ENCODE assay signal across 22 cellular contexts in the genomic region with DNA sequence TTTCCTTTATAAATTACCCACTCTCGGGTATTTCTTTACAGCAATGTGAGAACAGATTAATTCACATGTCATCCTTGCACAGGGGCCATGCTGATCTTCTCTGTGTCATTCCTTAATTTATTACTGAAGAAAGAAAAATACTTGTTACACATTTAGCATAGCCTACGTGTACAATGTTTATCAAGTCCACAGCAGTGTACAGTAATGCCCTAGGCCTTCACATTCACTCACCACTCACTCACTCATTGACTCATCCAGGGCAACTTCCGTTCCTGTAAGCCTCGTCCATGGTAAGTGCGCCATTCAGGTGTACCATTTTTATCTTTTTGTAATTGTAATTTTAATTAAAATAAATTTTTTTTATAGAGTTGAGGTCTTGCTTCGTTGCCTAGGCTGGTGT.
DNase-seq lines count a peak whose midpoint lies in the region; ATAC-seq, FAIRE-seq and TF ChIP-seq lines count a peak whose summit lies in the region.
"Had no signal": no experiment of that assay in that cellular context is flagged by ENCODE, and none has a peak within 500 bp of the region (broad histone marks: within the 10 kb centered on the region; RNA-seq: fewer than 3 reads in every experiment).

No MANE protein-coding gene starts in this region.

- peak overlapping the region; percentile 84 for H3K27ac Mint-ChIP-seq in type B pancreatic cell
- H3K27ac Mint-ChIP-seq in neural progenitor cell, result no peak overlapping the region
- no peak overlapping the region for H3K27ac Mint-ChIP-seq in CD8-positive, alpha-beta T cell
- H3K27ac Mint-ChIP-seq: activated naive CD8-positive, alpha-beta T cell treated with anti-CD3 and anti-CD28 coated beads, Interleukin-2, amount 50 U/mL, for 24 hours; activated T-helper 1 cell treated with anti-CD3 and anti-CD28 coated beads, Interleukin-12 subunit alpha, Interleukin-12 subunit beta, Interleukin-2, Interleukin-4 antibody, amounts not matched to agents 30 ng/mL and 10 ng/mL and 1 ng/mL, durations not matched to agents 14 hours and 24 hours and 36 hours had no signal

- H3K9me3 Mint-ChIP-seq in type B pancreatic cell (peaks cover 4% of the 10 kb centered on the region), neural progenitor cell (no peaks in the 10 kb centered on the region)
- peaks cover 2% of the 10 kb centered on the region for H3K9me3 Mint-ChIP-seq in CD8-positive, alpha-beta T cell
- H3K9me3 Mint-ChIP-seq: activated naive CD8-positive, alpha-beta T cell treated with anti-CD3 and anti-CD28 coated beads, Interleukin-2, amount 50 U/mL, for 24 hours; activated T-helper 1 cell treated with anti-CD3 and anti-CD28 coated beads, Interleukin-12 subunit alpha, Interleukin-12 subunit beta, Interleukin-2, Interleukin-4 antibody, amounts not matched to agents 30 ng/mL and 10 ng/mL and 1 ng/mL, durations not matched to agents 14 hours and 24 hours and 36 hours had no signal

- DNase-seq in HepG2 (ENCODE audit: low spot score), result peak; percentile 13
- no peak for DNase-seq in right lobe of liver
- DNase-seq in SJSA1 (ENCODE audit: low read depth in 1 of 2, low spot score in 2 of 2), result peak; percentile 43 to 50
- DNase-seq in type B pancreatic cell (ENCODE audit: extremely low spot score, unreplicated experiment), result no peak
- no peak for DNase-seq in neural progenitor cell (ENCODE audit: low spot score)
- DNase-seq in H54 (ENCODE audit: insufficient read length, low spot score), result no peak
- DNase-seq in CD8-positive, alpha-beta T cell, result no peak
- DNase-seq: activated naive CD8-positive, alpha-beta T cell treated with anti-CD3 and anti-CD28 coated beads, Interleukin-2, amount 50 U/mL, for 24 hours; Caco-2; left cardiac atrium; NCI-H1694; NCI-H446; stimulated activated naive CD4-positive, alpha-beta T cell; upper lobe of right lung had no signal

- CTCF ChIA-PET in HepG2 (lab: Yijun Ruan, JAX; ENCODE audit: low intra/inter-chr PET ratio, low total read pairs), result no interaction called here
- CTCF ChIA-PET in CD8-positive, alpha-beta T cell (lab: Charles Lee), result no interaction called here

- H3K9ac ChIP-seq in HepG2 (ENCODE audit: insufficient read depth, low read depth, low read length) (no peak overlapping the region), neural progenitor cell (no peak overlapping the region)

- no peak for TF ChIP-seq POLR2A in HepG2 (IDR thresholded peaks at IDR 0.05; ENCODE audit: insufficient read depth in 1 of 2, low read depth in 2 of 2, low read length in 2 of 2)
- TF ChIP-seq POLR2A in right lobe of liver (IDR thresholded peaks at IDR 0.05), result no peak
- TF ChIP-seq POLR2A in H54 (IDR thresholded peaks at IDR 0.05; ENCODE audit: low read depth, low read length), result no peak

- H3K27me3 ChIP-seq in HepG2 (ENCODE audit: control insufficient read depth in 1 of 2, insufficient read depth in 2 of 2, low read length in 2 of 2) (no peaks in the 10 kb centered on the region), right lobe of liver (no peaks in the 10 kb centered on the region), SJSA1 (replicated peaks) (no peaks in the 10 kb centered on the region), neural progenitor cell (no peaks in the 10 kb centered on the region)
- no peaks in the 10 kb centered on the region for H3K27me3 ChIP-seq in CD8-positive, alpha-beta T cell (ENCODE audit: insufficient read depth, low read length)
- H3K27me3 ChIP-seq: esophagus muscularis mucosa, hepatocyte, upper lobe of right lung had no signal

- H3K79me2 ChIP-seq in HepG2 (ENCODE audit: insufficient read depth, low read length) (no peaks in the 10 kb centered on the region), neural progenitor cell (ENCODE audit: low read depth) (no peaks in the 10 kb centered on the region)
- H3K79me2 ChIP-seq: hepatocyte had no signal

- H3K36me3 Mint-ChIP-seq in type B pancreatic cell (no peaks in the 10 kb centered on the region), neural progenitor cell (no peaks in the 10 kb centered on the region)
- no peaks in the 10 kb centered on the region for H3K36me3 Mint-ChIP-seq in CD8-positive, alpha-beta T cell

- H3K4me2 ChIP-seq in HepG2 (ENCODE audit: low read depth, low read length) (no peak overlapping the region), neural progenitor cell (no peak overlapping the region)
- H3K4me2 ChIP-seq: hepatocyte had no signal

- H3K9me3 ChIP-seq in HepG2 (ENCODE audit: low read length) (no peaks in the 10 kb centered on the region), right lobe of liver (no peaks in the 10 kb centered on the region), SJSA1 (replicated peaks) (no peaks in the 10 kb centered on the region), neural progenitor cell (ENCODE audit: low read depth) (no peaks in the 10 kb centered on the region)
- no peaks in the 10 kb centered on the region for H3K9me3 ChIP-seq in CD8-positive, alpha-beta T cell (ENCODE audit: low read length)
- H3K9me3 ChIP-seq: Caco-2, esophagus muscularis mucosa, upper lobe of right lung had no signal

- H3K36me3 ChIP-seq in HepG2 (replicated peaks in 1 of 2; ENCODE audit: control insufficient read depth in 1 of 2, insufficient read depth in 2 of 2, low read length in 2 of 2), result no peaks in the 10 kb centered on the region
- H3K36me3 ChIP-seq in right lobe of liver, result no peaks in the 10 kb centered on the region
- H3K36me3 ChIP-seq in SJSA1, result no peaks in the 10 kb centered on the region
- H3K36me3 ChIP-seq in neural progenitor cell, result no peaks in the 10 kb centered on the region
- H3K36me3 ChIP-seq in CD8-positive, alpha-beta T cell (ENCODE audit: insufficient read depth, low read length), result no peaks in the 10 kb centered on the region
- H3K36me3 ChIP-seq: esophagus muscularis mucosa, upper lobe of right lung had no signal

- no peaks in the 10 kb centered on the region for H3K4me1 ChIP-seq in HepG2 (ENCODE audit: insufficient read depth, low read length)
- H3K4me1 ChIP-seq in right lobe of liver, result no peaks in the 10 kb centered on the region
- H3K4me1 ChIP-seq in SJSA1 (replicated peaks), result peaks cover 6% of the 10 kb centered on the region
- H3K4me1 ChIP-seq in neural progenitor cell, result no peaks in the 10 kb centered on the region
- no peaks in the 10 kb centered on the region for H3K4me1 ChIP-seq in CD8-positive, alpha-beta T cell (ENCODE audit: insufficient read depth, low read length)
- H3K4me1 ChIP-seq: Caco-2, esophagus muscularis mucosa, upper lobe of right lung had no signal

- H3F3A ChIP-seq in neural progenitor cell (ENCODE audit: low read depth), result no peaks in the 10 kb centered on the region

- H3K4me1 Mint-ChIP-seq in type B pancreatic cell (ENCODE audit: unreplicated experiment), result peaks cover 5% of the 10 kb centered on the region
- H3K4me1 Mint-ChIP-seq in neural progenitor cell, result no peaks in the 10 kb centered on the region
- no peaks in the 10 kb centered on the region for H3K4me1 Mint-ChIP-seq in CD8-positive, alpha-beta T cell (ENCODE audit: low read depth)
- H3K4me1 Mint-ChIP-seq: activated naive CD8-positive, alpha-beta T cell treated with anti-CD3 and anti-CD28 coated beads, Interleukin-2, amount 50 U/mL, for 24 hours had no signal

- H2AFZ ChIP-seq in HepG2 (ENCODE audit: low read length) (no peak overlapping the region), neural progenitor cell (replicated peaks) (no peak overlapping the region)
- H2AFZ ChIP-seq: hepatocyte had no signal

- POLR2A ChIA-PET in HepG2 (lab: Yijun Ruan, JAX), result no interaction called here
- POLR2A ChIA-PET in CD8-positive, alpha-beta T cell (lab: Charles Lee), result no interaction called here

- in situ Hi-C loops in HepG2 (cut with HindIII; ENCODE audit: extremely low pct_ligation_motif_present, low pct_unique_long_range_greater_than_20kb), result no loop called here

- no peak overlapping the region for H3K4me3 ChIP-seq in HepG2 (replicated peaks in 1 of 3; ENCODE audit: insufficient read depth in 1 of 3, low read depth in 2 of 3, low read length in 3 of 3)
- no peak overlapping the region for H3K4me3 ChIP-seq in right lobe of liver
- H3K4me3 ChIP-seq in SJSA1, result no peak overlapping the region
- no peak overlapping the region for H3K4me3 ChIP-seq in neural progenitor cell
- no peak overlapping the region for H3K4me3 ChIP-seq in CD8-positive, alpha-beta T cell (ENCODE audit: low read depth, low read length)
- H3K4me3 ChIP-seq: esophagus muscularis mucosa, hepatocyte, SK-N-MC, skin epidermis, upper lobe of right lung had no signal

- TF ChIP-seq CTCF in HepG2 (CRISPR knock-in tag; IDR thresholded peaks at IDR 0.05) (no peak), right lobe of liver (IDR thresholded peaks at IDR 0.05) (no peak), type B pancreatic cell (conservative IDR thresholded peaks at IDR 0.05) (no peak), neural progenitor cell (IDR thresholded peaks at IDR 0.05) (no peak)
- no peak for TF ChIP-seq CTCF in CD8-positive, alpha-beta T cell (IDR thresholded peaks at IDR 0.05)

- intact Hi-C loops in HepG2 (cut with micrococcal nuclease; ENCODE audit: unreplicated experiment) (no loop called here), right lobe of liver (cut with DNase I) (no loop called here)
- intact Hi-C loops in CD8-positive, alpha-beta T cell (cut with DNase I, micrococcal nuclease), result no loop called here

- TF ChIP-seq EP300 in HepG2 (IDR thresholded peaks at IDR 0.05; ENCODE audit: low read depth in 2 of 2, low read length in 2 of 2), result no peak
- TF ChIP-seq EP300 in HepG2 (CRISPR knock-in tag; IDR thresholded peaks at IDR 0.05; ENCODE audit: borderline replicate concordance), result no peak

- H3K27ac ChIP-seq in HepG2 (ENCODE audit: extremely low read length, insufficient read depth, low read length) (no peak overlapping the region), right lobe of liver (no peak overlapping the region), SJSA1 (peak overlapping the region; percentile 52), neural progenitor cell (no peak overlapping the region)
- H3K27ac ChIP-seq in CD8-positive, alpha-beta T cell (ENCODE audit: low read depth, low read length), result no peak overlapping the region
- H3K27ac ChIP-seq: esophagus muscularis mucosa, hepatocyte, SK-N-MC, skin epidermis, upper lobe of right lung, VCaP had no signal

- H3K27me3 Mint-ChIP-seq in type B pancreatic cell (no peaks in the 10 kb centered on the region), neural progenitor cell (ENCODE audit: insufficient read depth, low read depth) (peaks cover 12% of the 10 kb centered on the region)
- H3K27me3 Mint-ChIP-seq in CD8-positive, alpha-beta T cell (ENCODE audit: low read depth), result no peaks in the 10 kb centered on the region
- H3K27me3 Mint-ChIP-seq: activated naive CD8-positive, alpha-beta T cell treated with anti-CD3 and anti-CD28 coated beads, Interleukin-2, amount 50 U/mL, for 24 hours had no signal

- no peak overlapping the region for H3K4me3 Mint-ChIP-seq in type B pancreatic cell
- no peak overlapping the region for H3K4me3 Mint-ChIP-seq in neural progenitor cell
- no peak overlapping the region for H3K4me3 Mint-ChIP-seq in CD8-positive, alpha-beta T cell
- H3K4me3 Mint-ChIP-seq: activated naive CD8-positive, alpha-beta T cell treated with anti-CD3 and anti-CD28 coated beads, Interleukin-2, amount 50 U/mL, for 24 hours; activated T-helper 1 cell treated with anti-CD3 and anti-CD28 coated beads, Interleukin-12 subunit alpha, Interleukin-12 subunit beta, Interleukin-2, Interleukin-4 antibody, amounts not matched to agents 30 ng/mL and 10 ng/mL and 1 ng/mL, durations not matched to agents 14 hours and 24 hours and 36 hours had no signal

- 14% methylated on average over 6 of the region's 6 CpGs for WGBS in HepG2 (ENCODE audit: low lambda C conversion rate)
- WGBS in right lobe of liver (ENCODE audit: insufficient coverage, low coverage, low lambda C conversion rate, missing lambda C conversion rate), result 81% methylated on average over 6 of the region's 6 CpGs

- no peak for ATAC-seq in HepG2
- ATAC-seq in right lobe of liver, result no peak
- ATAC-seq in esophagus mucosa, result peak; percentile 85
- ATAC-seq in CD8-positive, alpha-beta T cell, result no peak
- ATAC-seq: activated naive CD8-positive, alpha-beta T cell treated with anti-CD3 and anti-CD28 coated beads, Interleukin-2, amount 50 U/mL, for 24 hours; left cardiac atrium; upper lobe of right lung had no signal

- TF ChIP-seq RAD21 in HepG2 (CRISPR knock-in tag; IDR thresholded peaks at IDR 0.05), result no peak

- FAIRE-seq in HepG2 (lab: Jason Lieb, UNC) (no peak), H54 (lab: Jason Lieb, UNC) (no peak)
- FAIRE-seq: G401.6 had no signal

- BruUV-seq in HepG2 (replicated peaks; lab: Mats Ljungman, UMichigan), result no TSS peak

- H4K20me1 ChIP-seq in HepG2 (ENCODE audit: insufficient read depth, low read length), result no peaks in the 10 kb centered on the region
- H4K20me1 ChIP-seq in neural progenitor cell (ENCODE audit: low read depth), result no peaks in the 10 kb centered on the region

Comparison
In these comparisons a context has a peak if more than half of its experiments do, and no peak if none do; other contexts are left out.
1. DNase-seq: peak in HepG2 (single experiment) and SJSA1 (2 of 2); none in right lobe of liver (0 of 3), type B pancreatic cell (single experiment), neural progenitor cell (single experiment), H54 (single experiment) and CD8-positive, alpha-beta T cell (0 of 7).